8 cellular contexts compared by ENCODE assay signal in genomic region chr15:43746903-43747309, GRCh38. TPM values are rescaled to one million over a fixed set of nuclear protein-coding genes. Genes with fewer than 3 reads are reported as not detected.
DNase-seq lines count a peak whose midpoint lies in the region; ATAC-seq and TF ChIP-seq lines count a peak whose summit lies in the region.
"Not testable (repeated sequence)": the region's sequence is repeated elsewhere in the genome, so short reads cannot be mapped to it uniquely, and the experiment has no call there.

No MANE protein-coding gene starts in this region.

- intact Hi-C loops in left colon (cut with DNase I, micrococcal nuclease), result not testable (repeated sequence)
- intact Hi-C loops in gastrocnemius medialis (cut with DNase I; ENCODE audit: low total_unique reads), result loop anchor here (1.0 to 2.0 kb wide), 2 partner anchors 22 to 30 kb away; partner anchors contain the start of gene ELL3

- H3K36me3 ChIP-seq in BE2C, result peaks cover 21% of the 10 kb centered on the region
- H3K36me3 ChIP-seq in endodermal cell (ENCODE audit: control insufficient read depth, insufficient read depth, low read length), result peaks cover 22% of the 10 kb centered on the region
- not testable (repeated sequence) for H3K36me3 ChIP-seq in gastrocnemius medialis

- DNase-seq in BE2C, result peak; percentile 17
- peak; percentile 12 for DNase-seq in NOMO-1 treated with dmso at 0.1 percent for 144 hours (lab: John Stamatoyannopoulos, UW; ENCODE audit: unreplicated experiment)
- DNase-seq in activated T-cell treated with anti-CD3 and anti-CD28 coated beads for 24 hours (ENCODE audit: low read depth), result peak; percentile 17
- DNase-seq in endodermal cell, result not testable (repeated sequence)
- peak in 1 of 2 donors; percentile 32 for DNase-seq in left colon
- DNase-seq in gastrocnemius medialis, result peak in 1 of 2 donors; percentile 21

- not testable (repeated sequence) for H3K27me3 ChIP-seq in BE2C; endodermal cell (ENCODE audit: control insufficient read depth, insufficient read depth, low read length, poor library complexity, severe bottlenecking); gastrocnemius medialis

- not testable (repeated sequence) for TF ChIP-seq CTCF in BE2C (IDR thresholded peaks at IDR 0.05; ENCODE audit: low read depth, low read length); endodermal cell (conservative IDR thresholded peaks at IDR 0.05); gastrocnemius medialis (IDR thresholded peaks at IDR 0.05 in 4 of 5, conservative IDR thresholded peaks at IDR 0.05 in 1 of 5)

- not testable (repeated sequence) for H3K9me3 Mint-ChIP-seq in endodermal cell

- ATAC-seq in GM19455 (IDR thresholded peaks at IDR 0.05; ENCODE audit: unreplicated experiment), result peak; percentile 10
- peak; percentile 28 for ATAC-seq in HG03460 (IDR thresholded peaks at IDR 0.05; ENCODE audit: unreplicated experiment)
- ATAC-seq in left colon, result peak; percentile 58
- peak; percentile 43 to 44 for ATAC-seq in gastrocnemius medialis

- peaks cover 17% of the 10 kb centered on the region for H3K36me3 Mint-ChIP-seq in endodermal cell (ENCODE audit: low read depth)

- not testable (repeated sequence) for H3K27me3 Mint-ChIP-seq in endodermal cell (ENCODE audit: insufficient read depth)

- H3K27ac Mint-ChIP-seq in endodermal cell, result peak overlapping the region; percentile 98

- WGBS in endodermal cell (ENCODE audit: insufficient coverage in 1 of 2, insufficient read length in 1 of 2), 2 experiments, result 0% methylated on average over 2 to 12 of the region's 12 CpGs

- peak overlapping the region; percentile 89 for H3K4me3 Mint-ChIP-seq in endodermal cell

- H3K27ac ChIP-seq in endodermal cell (ENCODE audit: low read depth, low read length) (peak overlapping the region; percentile 91), gastrocnemius medialis (peak overlapping the region; percentile 89 to 96 (median 94))

- in situ Hi-C loops in gastrocnemius medialis (cut with MboI; ENCODE audit: low sequenced_read_pairs in 4 of 4), result not testable (repeated sequence)

- peaks cover 14% of the 10 kb centered on the region for H3K4me1 Mint-ChIP-seq in endodermal cell

- not testable (repeated sequence) for TF ChIP-seq POLR2A in gastrocnemius medialis (IDR thresholded peaks at IDR 0.05)

- not testable (repeated sequence) for H3K4me1 ChIP-seq in BE2C; endodermal cell (ENCODE audit: control insufficient read depth, insufficient read depth, low read length)
- H3K4me1 ChIP-seq in gastrocnemius medialis, result peaks cover 20 to 23% of the 10 kb centered on the region in 2 donors

- not testable (repeated sequence) for H3K9me3 ChIP-seq in BE2C; endodermal cell (ENCODE audit: control insufficient read depth, low read length); gastrocnemius medialis

- H3K4me3 ChIP-seq in BE2C (ENCODE audit: low read depth, low read length), result peak overlapping the region; percentile 70
- peak overlapping the region; percentile 99 for H3K4me3 ChIP-seq in endodermal cell (ENCODE audit: low read length)
- peak overlapping the region; percentile 87 to 100 (median 93) for H3K4me3 ChIP-seq in gastrocnemius medialis

- H3K9ac ChIP-seq in endodermal cell (ENCODE audit: extremely low read depth, low read length, poor library complexity, severe bottlenecking), result peak overlapping the region; percentile 90

RNA-seq across cellular contexts. Expression of gene PDIA3, which starts 0.7 kb away (rescaled TPM):
- polyA plus RNA-seq in BE2C (2012; ENCODE audit: insufficient read depth, insufficient read length, low read depth), result 709 TPM
- 100 to 1,000 TPM; 578 to 589 TPM for total RNA-seq in endodermal cell
- polyA plus RNA-seq in endodermal cell (2013, experiment 1 of 2), result 393 TPM
- polyA plus RNA-seq in endodermal cell (2013, experiment 2 of 2), result 398 TPM
- total RNA-seq in left colon, result 100 to 1,000 TPM; 329 to 412 TPM
- total RNA-seq in gastrocnemius medialis, result 10 to 100 TPM; 26.6 to 45.1 (median 30.3) TPM

RNA-seq across cellular contexts. Expression of gene ELL3, which starts 29.9 kb away (rescaled TPM):
- polyA plus RNA-seq in BE2C (2012; ENCODE audit: insufficient read depth, insufficient read length, low read depth), result 1.4 TPM
- 1 to 10 TPM; 1.3 to 2.4 TPM for total RNA-seq in endodermal cell
- 3.2 TPM for polyA plus RNA-seq in endodermal cell (2013, experiment 1 of 2)
- 0.99 TPM for polyA plus RNA-seq in endodermal cell (2013, experiment 2 of 2)
- total RNA-seq in left colon, result 10 to 100 TPM; 27.7 to 34.6 TPM
- 1 to 10 TPM; 2.1 to 6.3 (median 2.6) TPM for total RNA-seq in gastrocnemius medialis

RNA-seq across cellular contexts. Expression of gene SERF2, which starts 45.2 kb away (rescaled TPM):
- polyA plus RNA-seq in BE2C (2012; ENCODE audit: insufficient read depth, insufficient read length, low read depth), result 2,082 TPM
- total RNA-seq in endodermal cell (100 to 1,000 TPM; 613 to 648 TPM), left colon (1,000 to 10,000 TPM; 1,073 to 1,095 TPM), gastrocnemius medialis (100 to 1,000 TPM; 491 to 646 (median 617) TPM)
- polyA plus RNA-seq in endodermal cell (2013, experiment 1 of 2), result 582 TPM
- 519 TPM for polyA plus RNA-seq in endodermal cell (2013, experiment 2 of 2)

RNA-seq across cellular contexts. Expression of gene SERINC4, which starts 53.1 kb away (rescaled TPM):
- polyA plus RNA-seq in BE2C (2012; ENCODE audit: insufficient read depth, insufficient read length, low read depth), result 0.62 TPM
- total RNA-seq in endodermal cell (under 1 TPM in 1 of 2 donors, not detected in 1; 0.18 TPM), left colon (under 1 TPM in 1 of 2 donors, not detected in 1; 0.12 TPM), gastrocnemius medialis (under 1 TPM in 3 of 4 donors, not detected in 1; 0.18 to 0.82 (median 0.29) TPM)
- polyA plus RNA-seq in endodermal cell (2013, experiment 1 of 2), result 0.36 TPM
- polyA plus RNA-seq in endodermal cell (2013, experiment 2 of 2), result not detected

RNA-seq across cellular contexts. Expression of gene CKMT1A, which starts 53.2 kb away (rescaled TPM):
- 90.2 TPM for polyA plus RNA-seq in BE2C (2012; ENCODE audit: insufficient read depth, insufficient read length, low read depth)
- total RNA-seq in endodermal cell (1 to 10 TPM in 1 of 2 donors, under 1 TPM in 1; 0.55 to 4.4 TPM), left colon (100 to 1,000 TPM; 162 to 229 TPM), gastrocnemius medialis (under 1 TPM in 1 of 4 donors, not detected in 3; 0.41 TPM)
- 5.5 TPM for polyA plus RNA-seq in endodermal cell (2013, experiment 1 of 2)
- polyA plus RNA-seq in endodermal cell (2013, experiment 2 of 2), result 2.1 TPM

Comparison
In these comparisons a context has a peak if more than half of its experiments do, and no peak if none do; other contexts are left out.
1. RNA of gene PDIA3, which starts 0.7 kb away (total RNA-seq): 578 to 589 TPM in endodermal cell and 329 to 412 TPM in left colon; 26.6 to 45.1 TPM in gastrocnemius medialis; every median in the first group is over 4 times any median in the second.
2. Peak in every context shown above with its lines, with median percentiles within 50 percentile points of each other: H3K4me3 ChIP-seq and ATAC-seq.